ENCODE assay signal across 31 cellular contexts in the genomic region with DNA sequence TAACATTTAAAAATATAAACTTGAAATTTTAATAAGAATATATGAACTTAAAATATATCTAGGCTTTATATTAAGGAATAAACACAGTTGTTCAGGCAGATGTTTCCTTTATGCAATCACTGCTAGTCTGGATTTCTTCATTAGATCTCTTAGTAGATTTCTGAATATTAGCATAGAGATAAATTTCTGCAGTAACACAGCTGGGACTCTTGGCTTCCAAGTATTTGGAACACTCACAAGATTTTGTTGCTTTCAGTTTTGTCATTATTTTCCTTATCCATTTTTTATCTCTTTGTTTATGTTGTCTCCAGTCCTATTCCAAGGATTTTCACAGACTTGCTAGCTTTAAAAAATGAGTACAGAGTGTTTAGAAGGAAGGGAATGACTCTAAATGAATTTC.
"Had no signal": no experiment of that assay in that cellular context is flagged by ENCODE, and none has a peak within 500 bp of the region (broad histone marks: within the 10 kb centered on the region; RNA-seq: fewer than 3 reads in every experiment).

No MANE protein-coding gene starts in this region.

- H3K4me1 Mint-ChIP-seq: activated CD4-positive, alpha-beta memory T cell treated with anti-CD3 and anti-CD28 coated beads, Interleukin-2, amount 10 ng/mL, durations not matched to agents 7 days and 5 days; activated CD4-positive, alpha-beta T cell treated with anti-CD3 and anti-CD28 coated beads, Interleukin-2, amount 10 ng/mL, durations not matched to agents 7 days and 5 days; activated naive CD4-positive, alpha-beta T cell treated with anti-CD3 and anti-CD28 coated beads, Interleukin-2, amount 10 ng/mL, durations not matched to agents 7 days and 5 days; activated naive CD8-positive, alpha-beta T cell treated with anti-CD3 and anti-CD28 coated beads, Interleukin-2, amount 10 ng/mL, durations not matched to agents 7 days and 5 days; T-helper 17 cell had no signal

- H3K36me3 ChIP-seq: brain microvascular endothelial cell, esophagus squamous epithelium, gastroesophageal sphincter had no signal

- H3K9me3 Mint-ChIP-seq: activated CD4-positive, alpha-beta memory T cell treated with anti-CD3 and anti-CD28 coated beads, Interleukin-2, amount 10 ng/mL, durations not matched to agents 7 days and 5 days; activated naive CD4-positive, alpha-beta T cell treated with anti-CD3 and anti-CD28 coated beads, Interleukin-2, amount 10 ng/mL, durations not matched to agents 7 days and 5 days; activated naive CD8-positive, alpha-beta T cell treated with anti-CD3 and anti-CD28 coated beads, Interleukin-2, amount 10 ng/mL, durations not matched to agents 7 days and 5 days had no signal

- H3K4me3 ChIP-seq: esophagus squamous epithelium, gastroesophageal sphincter had no signal

- H3K4me1 ChIP-seq: esophagus squamous epithelium, gastroesophageal sphincter had no signal

- H3K4me3 Mint-ChIP-seq: activated CD4-positive, alpha-beta memory T cell treated with anti-CD3 and anti-CD28 coated beads, Interleukin-2, amount 10 ng/mL, durations not matched to agents 7 days and 5 days; activated CD4-positive, alpha-beta T cell treated with anti-CD3 and anti-CD28 coated beads, Interleukin-2, amount 10 ng/mL, durations not matched to agents 7 days and 5 days; activated naive CD4-positive, alpha-beta T cell treated with anti-CD3 and anti-CD28 coated beads, Interleukin-2, amount 10 ng/mL, durations not matched to agents 7 days and 5 days; activated naive CD8-positive, alpha-beta T cell treated with anti-CD3 and anti-CD28 coated beads, Interleukin-2, amount 10 ng/mL, durations not matched to agents 7 days and 5 days; activated T-cell treated with anti-CD3 and anti-CD28 coated beads, Interleukin-2, amount 50 U/mL, for 24 hours; activated T-cell treated with anti-CD3 and anti-CD28 coated beads, Interleukin-2, amount 50 U/mL, for 72 hours; effector memory CD8-positive, alpha-beta T cell; T-helper 17 cell; T-helper 2 cell treated with Interferon-gamma antibody and Interleukin-4, amounts not matched to agents 5 μg/mL and 100 μg/mL, for 36 hours had no signal

- H3K27me3 Mint-ChIP-seq: activated CD4-positive, alpha-beta memory T cell treated with anti-CD3 and anti-CD28 coated beads, Interleukin-2, amount 10 ng/mL, durations not matched to agents 7 days and 5 days; activated CD4-positive, alpha-beta T cell treated with anti-CD3 and anti-CD28 coated beads, Interleukin-2, amount 10 ng/mL, durations not matched to agents 7 days and 5 days; activated naive CD4-positive, alpha-beta T cell treated with anti-CD3 and anti-CD28 coated beads, Interleukin-2, amount 10 ng/mL, durations not matched to agents 7 days and 5 days; activated naive CD8-positive, alpha-beta T cell treated with anti-CD3 and anti-CD28 coated beads, Interleukin-2, amount 10 ng/mL, durations not matched to agents 7 days and 5 days; activated T-cell treated with anti-CD3 and anti-CD28 coated beads, Interleukin-2, amount 50 U/mL, for 24 hours; effector memory CD8-positive, alpha-beta T cell; T-helper 17 cell had no signal

- H3K27me3 ChIP-seq: brain microvascular endothelial cell, esophagus squamous epithelium, gastroesophageal sphincter had no signal

- H3K27ac ChIP-seq: brain microvascular endothelial cell, epithelial cell of prostate, esophagus squamous epithelium, gastroesophageal sphincter had no signal

- H3K36me3 Mint-ChIP-seq: activated naive CD4-positive, alpha-beta T cell treated with anti-CD3 and anti-CD28 coated beads, Interleukin-2, amount 10 ng/mL, durations not matched to agents 7 days and 5 days; activated naive CD4-positive, alpha-beta T cell treated with anti-CD3 and anti-CD28 coated beads, Interleukin-2, amount 50 U/mL, for 72 hours; activated naive CD8-positive, alpha-beta T cell treated with anti-CD3 and anti-CD28 coated beads, Interleukin-2, amount 10 ng/mL, durations not matched to agents 7 days and 5 days had no signal

- H3K27ac Mint-ChIP-seq: activated CD4-positive, alpha-beta memory T cell treated with anti-CD3 and anti-CD28 coated beads, Interleukin-2, amount 10 ng/mL, durations not matched to agents 7 days and 5 days; activated CD4-positive, alpha-beta T cell treated with anti-CD3 and anti-CD28 coated beads, Interleukin-2, amount 10 ng/mL, durations not matched to agents 7 days and 5 days; activated naive CD4-positive, alpha-beta T cell treated with anti-CD3 and anti-CD28 coated beads, Interleukin-2, amount 10 ng/mL, durations not matched to agents 7 days and 5 days; activated naive CD4-positive, alpha-beta T cell treated with anti-CD3 and anti-CD28 coated beads, Interleukin-2, amount 50 U/mL, for 72 hours; activated naive CD8-positive, alpha-beta T cell treated with anti-CD3 and anti-CD28 coated beads, Interleukin-2, amount 10 ng/mL, durations not matched to agents 7 days and 5 days; activated T-cell treated with anti-CD3 and anti-CD28 coated beads, Interleukin-2, amount 50 U/mL, for 24 hours; activated T-cell treated with anti-CD3 and anti-CD28 coated beads, Interleukin-2, amount 50 U/mL, for 72 hours; effector memory CD8-positive, alpha-beta T cell; T-helper 17 cell; T-helper 2 cell treated with Interferon-gamma antibody and Interleukin-4, amounts not matched to agents 5 μg/mL and 100 μg/mL, for 36 hours had no signal

- ATAC-seq: activated naive CD4-positive, alpha-beta T cell treated with anti-CD3 and anti-CD28 coated beads, Interleukin-2, amount 50 U/mL, for 72 hours; activated T-cell treated with anti-CD3 and anti-CD28 coated beads, Interleukin-2, amount 50 U/mL, for 72 hours; effector memory CD8-positive, alpha-beta T cell; gastroesophageal sphincter; T-helper 17 cell had no signal

- DNase-seq: activated CD4-positive, alpha-beta memory T cell treated with anti-CD3 and anti-CD28 coated beads, Interleukin-2, amount 10 ng/mL, durations not matched to agents 7 days and 5 days; activated CD4-positive, alpha-beta T cell treated with anti-CD3 and anti-CD28 coated beads for 1 hour; activated CD4-positive, alpha-beta T cell treated with anti-CD3 and anti-CD28 coated beads for 4 hours; activated CD4-positive, alpha-beta T cell treated with anti-CD3 and anti-CD28 coated beads, Interleukin-2, amount 10 ng/mL, durations not matched to agents 7 days and 5 days; activated CD4-positive, alpha-beta T cell treated with anti-CD3 and anti-CD28 coated beads, Interleukin-2, amount 50 U/mL, for 4 hours; activated CD8-positive, alpha-beta memory T cell treated with anti-CD3 and anti-CD28 coated beads, Interleukin-2, amount 50 U/mL, for 48 hours; activated gamma-delta T cell; activated naive CD4-positive, alpha-beta T cell; activated naive CD4-positive, alpha-beta T cell treated with anti-CD3 and anti-CD28 coated beads, Interleukin-2, amount 10 ng/mL, durations not matched to agents 7 days and 5 days; activated naive CD8-positive, alpha-beta T cell treated with anti-CD3 and anti-CD28 coated beads, Interleukin-2, amount 10 ng/mL, durations not matched to agents 7 days and 5 days; activated T-cell treated with anti-CD3 and anti-CD28 coated beads for 4 hours; activated T-cell treated with anti-CD3 and anti-CD28 coated beads, Interleukin-2, amount 50 U/mL, for 24 hours; activated T-cell treated with anti-CD3 and anti-CD28 coated beads, Interleukin-2, amount 50 U/mL, for 72 hours; amniotic stem cell; anterior cingulate cortex; brain microvascular endothelial cell; caudate nucleus; cortex of kidney; dermis blood vessel endothelial cell; effector CD4-positive, alpha-beta T cell; effector memory CD8-positive, alpha-beta T cell; esophagus squamous epithelium; foreskin melanocyte; head of caudate nucleus; T-helper 1 cell; T-helper 17 cell; T1000 had no signal

- H3K9me3 ChIP-seq: esophagus squamous epithelium, gastroesophageal sphincter had no signal
